ENCODE assay signal across 10 cellular contexts in the genomic region with DNA sequence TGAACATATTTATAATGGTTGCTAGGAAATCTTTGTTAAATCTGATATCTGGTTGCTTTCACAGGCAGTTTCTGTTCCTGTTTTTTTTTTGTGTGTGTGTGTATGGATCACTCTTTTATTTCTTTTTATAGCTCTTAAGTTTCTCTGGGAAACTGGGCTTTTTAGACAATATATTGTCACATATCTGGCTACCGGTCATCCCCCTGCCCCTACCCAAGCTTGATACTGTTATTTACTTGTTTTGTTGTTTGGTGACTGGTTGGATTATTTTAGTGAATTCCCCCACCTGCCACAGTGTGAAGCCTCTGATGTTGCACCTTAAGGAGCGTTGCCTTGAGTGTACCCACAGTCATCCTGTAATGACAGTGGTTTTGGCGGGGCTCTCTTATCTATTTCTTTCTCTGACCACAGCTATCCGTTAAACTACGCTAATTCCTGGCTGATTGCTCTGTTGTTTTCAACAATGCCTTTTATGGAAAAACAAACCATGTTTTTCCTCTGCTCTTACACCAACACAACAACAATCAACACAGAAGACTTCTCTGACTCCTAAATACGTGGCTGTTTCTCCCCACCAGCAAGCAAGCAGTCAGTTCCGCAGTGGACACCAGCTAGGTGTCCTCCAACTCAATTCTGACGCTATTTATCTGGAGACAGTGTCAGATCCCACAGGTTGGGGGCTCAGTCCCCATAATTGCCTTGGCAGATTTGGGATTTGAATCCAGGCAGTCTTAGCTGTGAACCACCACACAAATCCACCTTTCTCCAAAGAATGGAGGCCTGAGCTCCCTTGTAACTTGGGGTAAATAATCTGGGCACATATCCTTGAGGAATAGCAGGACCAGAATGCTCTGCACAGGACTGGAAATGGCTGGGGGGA. TPM values are rescaled to one million over a fixed set of nuclear protein-coding genes. Genes with fewer than 3 reads are reported as not detected.
A peak's percentile ranks its signal among the peaks of the same experiment; 100 is the strongest.
DNase-seq lines count a peak whose midpoint lies in the region; ATAC-seq, FAIRE-seq and TF ChIP-seq lines count a peak whose summit lies in the region.
"Had no signal": no experiment of that assay in that cellular context is flagged by ENCODE, and none has a peak within 500 bp of the region (broad histone marks: within the 10 kb centered on the region; RNA-seq: fewer than 3 reads in every experiment).

No MANE protein-coding gene starts in this region.

- ATAC-seq in IMR-90 (ENCODE audit: low read depth) (no peak), GM12878 (peak; percentile 88)

- SMC1A ChIA-PET in GM12878 (lab: Charles Lee; ENCODE audit: uncharacterized antibody, unreplicated experiment), result interaction anchor here (0.7 to 9.8 kb wide), 21 partner anchors 8 to 393 kb away, joined by 3 to 75 read pairs (median 5); a partner anchor contains a TSS

- H4K91ac ChIP-seq in IMR-90 (ENCODE audit: insufficient read depth, low read depth, low read length), result peak overlapping the region; percentile 90

- peak overlapping the region; percentile 44 for H3K18ac ChIP-seq in IMR-90 (ENCODE audit: low read depth, low read length)

- H3K27ac ChIP-seq in IMR-90 (ENCODE audit: insufficient read depth, low read length), result peak overlapping the region; percentile 56
- H3K27ac ChIP-seq in GM12878 (ENCODE audit: control insufficient read depth, insufficient read depth), result peak overlapping the region; percentile 70
- peak overlapping the region in 13 of 21 experiments; percentile 1 to 80 (median 40) for H3K27ac ChIP-seq in skin epidermis
- H3K27ac ChIP-seq: C4-2B had no signal

- H3K36me3 ChIP-seq in IMR-90 (ENCODE audit: control insufficient read depth, insufficient read depth, low read length), result no peaks in the 10 kb centered on the region
- no peaks in the 10 kb centered on the region for H3K36me3 ChIP-seq in GM12878 (ENCODE audit: control insufficient read depth in 2 of 2, insufficient read depth in 2 of 2, low read length in 1 of 2)
- H3K36me3 ChIP-seq in BE2C, result no peaks in the 10 kb centered on the region

- peak overlapping the region; percentile 90 for H3K4ac ChIP-seq in IMR-90 (ENCODE audit: low read depth, low read length)

- H3K9me3 ChIP-seq in IMR-90 (ENCODE audit: control insufficient read depth, insufficient read depth, low read length) (no peaks in the 10 kb centered on the region), GM12878 (replicated peaks; ENCODE audit: control insufficient read depth, insufficient read depth, low read length) (no peaks in the 10 kb centered on the region), BE2C (no peaks in the 10 kb centered on the region)

- no peak for TF ChIP-seq CTCF in IMR-90 (conservative IDR thresholded peaks at IDR 0.05; ENCODE audit: low read depth, low read length)
- TF ChIP-seq CTCF in GM12878 (IDR thresholded peaks at IDR 0.05 in 2 of 3, conservative IDR thresholded peaks at IDR 0.05 in 1 of 3; ENCODE audit: control insufficient read depth in 2 of 3, extremely low read depth in 1 of 3, insufficient read depth in 1 of 3, low read depth in 3 of 3, low read length in 3 of 3), result no peak
- TF ChIP-seq CTCF in BE2C (IDR thresholded peaks at IDR 0.05; ENCODE audit: low read depth, low read length), result no peak
- no peak for TF ChIP-seq CTCF in foreskin fibroblast (IDR thresholded peaks at IDR 0.05; ENCODE audit: low read depth, low read length)

- peak overlapping the region; percentile 39 for H2AK9ac ChIP-seq in IMR-90 (replicated peaks; ENCODE audit: low read depth, low read length, poor library complexity)

- H2BK15ac ChIP-seq in IMR-90 (ENCODE audit: low read depth, low read length), result peak overlapping the region; percentile 87; the same call in 2 of the 3 replicates

- peak overlapping the region; percentile 81 for H2AK5ac ChIP-seq in IMR-90 (ENCODE audit: low read depth, low read length)

- H3K9me1 ChIP-seq in IMR-90 (ENCODE audit: insufficient read depth, low read length), result no peaks in the 10 kb centered on the region

- no peak overlapping the region for H3K9ac ChIP-seq in IMR-90 (ENCODE audit: low read depth, low read length)
- peak overlapping the region; percentile 40 for H3K9ac ChIP-seq in GM12878 (ENCODE audit: control insufficient read depth, insufficient read depth, low read length)

- H3K4me1 ChIP-seq in IMR-90 (ENCODE audit: control insufficient read depth, insufficient read depth, low read length) (peaks cover 18% of the 10 kb centered on the region), GM12878 (ENCODE audit: control insufficient read depth, insufficient read depth, low read length) (peaks cover 21% of the 10 kb centered on the region), BE2C (no peaks in the 10 kb centered on the region)

- intact Hi-C loops in IMR-90 (cut with micrococcal nuclease) (loop anchor here (5.0 kb wide), 1 partner anchor 283 kb away; no protein-coding TSS in a partner anchor), GM12878 (cut with micrococcal nuclease; ENCODE audit: unreplicated experiment) (loop anchor here (5.0 kb wide), 1 partner anchor 283 kb away; no protein-coding TSS in a partner anchor)

- CTCF ChIA-PET in IMR-90 (lab: Yijun Ruan, JAX) (interaction anchor here (1.0 to 2.2 kb wide), 2 partner anchors 26 to 68 kb away, joined by 4 to 7 read pairs; no protein-coding TSS in a partner anchor), GM12878 (lab: Yijun Ruan, JAX) (interaction anchor here (0.9 to 10.2 kb wide), 23 partner anchors 7 to 374 kb away, joined by 3 to 194 read pairs (median 5); a partner anchor contains a TSS)

- TF ChIP-seq EP300 in GM12878 (IDR thresholded peaks at IDR 0.05; ENCODE audit: borderline replicate concordance in 1 of 2, control insufficient read depth in 1 of 2, low read depth in 2 of 2, low read length in 2 of 2), result peak; percentile 82 to 86; a peak in 3 of 4 replicates

- H3K4me3 ChIP-seq in IMR-90 (ENCODE audit: insufficient read depth, low read depth, low read length) (no peak overlapping the region), GM12878 (peak overlapping the region; percentile 37; the same call in 1 of the 2 replicates), skin epidermis (no peak overlapping the region), BE2C (ENCODE audit: low read depth, low read length) (no peak overlapping the region), foreskin fibroblast (ENCODE audit: low read depth in 1 of 2, low read length in 2 of 2) (no peak overlapping the region)

- FAIRE-seq in GM12878 (lab: Jason Lieb, UNC) (peak; percentile 92), frontal cortex (lab: Jason Lieb, UNC) (no peak)
- FAIRE-seq: islet of Langerhans had no signal

- TF ChIP-seq RAD21 in IMR-90 (IDR thresholded peaks at IDR 0.05; ENCODE audit: low read length) (no peak), GM12878 (IDR thresholded peaks at IDR 0.05; ENCODE audit: insufficient read depth, low read depth, low read length) (no peak)

- H2AFZ ChIP-seq in IMR-90 (replicated peaks; ENCODE audit: low read length, poor library complexity) (peak overlapping the region; percentile 5), GM12878 (ENCODE audit: control insufficient read depth, low read depth, low read length) (peak overlapping the region; percentile 60)

- peak overlapping the region; percentile 50 to 81 for H4K8ac ChIP-seq in IMR-90 (ENCODE audit: low read depth in 2 of 2, low read length in 2 of 2)

- TF ChIP-seq POLR2A in IMR-90 (IDR thresholded peaks at IDR 0.05; ENCODE audit: low read depth, low read length) (no peak), GM12878 (IDR thresholded peaks at IDR 0.05; ENCODE audit: low read depth, low read length) (no peak)

- peak overlapping the region; percentile 49 for H4K5ac ChIP-seq in IMR-90 (ENCODE audit: low read depth, low read length)

- peak overlapping the region; percentile 76 for H3K14ac ChIP-seq in IMR-90 (replicated peaks; ENCODE audit: low read depth, low read length)

- H4K20me1 ChIP-seq in IMR-90 (ENCODE audit: insufficient read depth, low read length), result peaks cover 2% of the 10 kb centered on the region; the same call in 1 of the 2 replicates
- no peaks in the 10 kb centered on the region for H4K20me1 ChIP-seq in GM12878 (ENCODE audit: control insufficient read depth, insufficient read depth)

- BruUV-seq in IMR-90 (replicated peaks; lab: Mats Ljungman, UMichigan) (no TSS peak), GM12878 (replicated peaks; lab: Mats Ljungman, UMichigan) (no TSS peak)

- H3K23ac ChIP-seq in IMR-90 (ENCODE audit: low read depth, low read length), result peak overlapping the region; percentile 40

- dilution Hi-C loops in IMR-90 (cut with HindIII; ENCODE audit: low sequenced_read_pairs, unreplicated experiment), result no loop called here

- in situ Hi-C loops in IMR-90 (cut with MboI; ENCODE audit: low sequenced_read_pairs), result loop anchor here (5.0 kb wide), 1 partner anchor 58 kb away; no protein-coding TSS in a partner anchor
- in situ Hi-C loops in GM12878 (cut with MboI), result loop anchor here (5.0 kb wide), 1 partner anchor 68 kb away; no protein-coding TSS in a partner anchor

- POLR2A ChIA-PET in IMR-90 (lab: Charles Lee; ENCODE audit: unreplicated experiment) (no interaction called here), GM12878 (lab: Charles Lee) (interaction anchor here (0.5 to 1.7 kb wide), 6 partner anchors 20 to 286 kb away, joined by 3 to 8 read pairs (median 4); a partner anchor contains a TSS)

- no peaks in the 10 kb centered on the region for H3K79me1 ChIP-seq in IMR-90 (ENCODE audit: low read depth in 1 of 2, low read length in 2 of 2)

- peak overlapping the region; percentile 92 for H2BK20ac ChIP-seq in IMR-90 (ENCODE audit: low read depth, low read length)

- peak; percentile 36 for DNase-seq in activated gamma-delta T cell treated with Interleukin-2 at 50 U/mL for 16 hours
- DNase-seq in activated gamma-delta T cell (lab: John Stamatoyannopoulos, UW), result no peak
- no peak for DNase-seq in IMR-90
- peak; percentile 63 for DNase-seq in GM12878 (ENCODE audit: low read depth, low spot score)
- DNase-seq in frontal cortex (ENCODE audit: low spot score in 2 of 2), result no peak
- DNase-seq in BE2C, result no peak
- no peak for DNase-seq in foreskin fibroblast

- no peak overlapping the region; the same call in 1 of the 2 replicates for H3K56ac ChIP-seq in IMR-90 (ENCODE audit: extremely low read depth, insufficient read depth, low read length)

- peak overlapping the region; percentile 91 for H2BK120ac ChIP-seq in IMR-90 (ENCODE audit: low read depth, low read length)

- 80% methylated on average over 1 of the region's 8 CpGs; no CpG with 5 or more reads in 1 of the 2 experiments for WGBS in IMR-90 (ENCODE audit: extremely low coverage in 2 of 2, insufficient read length in 1 of 2), 2 experiments
- 24% methylated on average over 8 of the region's 8 CpGs for WGBS in GM12878 (ENCODE audit: insufficient coverage, insufficient replicate concordance, low lambda C conversion rate, missing lambda C conversion rate)

- RAD21 ChIA-PET in GM12878 (lab: Charles Lee; ENCODE audit: unreplicated experiment), result interaction anchor here (0.7 to 6.5 kb wide), 18 partner anchors 13 to 374 kb away, joined by 3 to 94 read pairs (median 4); no protein-coding TSS in a partner anchor

- H3K4me2 ChIP-seq in IMR-90 (ENCODE audit: low read depth, low read length), result 0 out of 2 replicates have a peak overlapping the region, but pooled peaks have one; percentile 2
- H3K4me2 ChIP-seq in GM12878 (ENCODE audit: control insufficient read depth, insufficient read depth), result peak overlapping the region; percentile 79

- H3K79me2 ChIP-seq in GM12878 (ENCODE audit: control insufficient read depth, insufficient read depth, low read length), result no peaks in the 10 kb centered on the region

- peak overlapping the region; percentile 49 for H2BK5ac ChIP-seq in IMR-90 (ENCODE audit: low read depth, low read length, poor library complexity, severe bottlenecking)

- H3K27me3 ChIP-seq in IMR-90 (ENCODE audit: control insufficient read depth, insufficient read depth, low read length), result no peaks in the 10 kb centered on the region
- H3K27me3 ChIP-seq in GM12878 (replicated peaks in 1 of 2; ENCODE audit: control insufficient read depth in 2 of 2, insufficient read depth in 2 of 2, low read length in 1 of 2), result no peaks in the 10 kb centered on the region
- no peaks in the 10 kb centered on the region for H3K27me3 ChIP-seq in BE2C

RNA-seq across cellular contexts. Expression of a gene that starts 10.9 kb away (rescaled TPM):
- total RNA-seq in IMR-90 (2012; rRNA removed), result not detected in 2 replicates
- not detected in 2 replicates for polyA plus RNA-seq in IMR-90 (2012; rRNA removed)
- not detected in 2 replicates for polyA plus RNA-seq in IMR-90 (2012; cell fraction: cytosol; rRNA removed)
- 0.13 and 0.24 TPM in 2 replicates for polyA plus RNA-seq in IMR-90 (2012; cell fraction: nucleus; rRNA removed; ENCODE audit: low replicate concordance)
- not detected in 2 replicates for total RNA-seq in GM12878 (2013; cell fraction: nucleolus; rRNA removed)
- total RNA-seq in GM12878 (2014; rRNA removed), result not detected in 2 replicates
- 0.18 TPM in 1 of 2 replicates, not detected in the other for total RNA-seq in GM12878 (2014; rRNA removed; fragmentation: Illumina TruSeq; extraction: Trizol)
- total RNA-seq in GM12878 (2021), result not detected in 2 replicates
- not detected for polyA plus RNA-seq in GM12878 (2011; ENCODE audit: low read depth)
- polyA plus RNA-seq in GM12878 (2011; rRNA removed), result 0.40 and 0.42 TPM in 2 replicates
- 0.50 and 0.79 TPM in 2 replicates for polyA plus RNA-seq in GM12878 (2011; cell fraction: cytosol; rRNA removed)
- polyA plus RNA-seq in GM12878 (2011; cell fraction: nucleus; rRNA removed), result 0.67 and 0.99 TPM in 2 replicates
- polyA plus RNA-seq in GM12878 (2012), result 0.23 and 0.27 TPM in 2 replicates
- polyA plus RNA-seq in GM12878 (2014; fragmentation: Illumina TruSeq; extraction: Trizol), result not detected in 2 replicates
- not detected for polyA plus RNA-seq in GM12878 (2014; fragmentation: Nextera tagmentation; extraction: Ambion mirVana)
- not detected in 2 replicates for polyA plus RNA-seq in GM12878 (2014; rRNA removed)
- polyA plus RNA-seq in GM12878 (2016; fragmentation: Nextera tagmentation; extraction: Ambion mirVana), result not detected
- 1.2 TPM in 1 of 2 replicates, not detected in the other for polyA minus RNA-seq in GM12878 (2011; rRNA and poly(A)+ RNA removed)
- polyA minus RNA-seq in GM12878 (2011; cell fraction: cytosol; rRNA and poly(A)+ RNA removed), result not detected in 2 replicates
- 0.29 and 0.48 TPM in 2 replicates for polyA minus RNA-seq in GM12878 (2011; cell fraction: nucleus; rRNA and poly(A)+ RNA removed)
- not detected for total RNA-seq in frontal cortex
- 1.0 TPM for polyA plus RNA-seq in BE2C (2012; ENCODE audit: insufficient read depth, insufficient read length, low read depth)

RNA-seq across cellular contexts. Expression of a gene that starts 37.0 kb away (rescaled TPM):
- total RNA-seq in IMR-90 (2012; rRNA removed) (not detected in 2 replicates), GM12878 (2014; rRNA removed) (not detected in 2 replicates), GM12878 (2014; rRNA removed; fragmentation: Illumina TruSeq; extraction: Trizol) (not detected in 2 replicates), GM12878 (2021) (4.9 and 5.3 TPM in 2 replicates), frontal cortex (not detected)
- polyA plus RNA-seq in IMR-90 (2012; rRNA removed) (not detected in 2 replicates), GM12878 (2011; rRNA removed) (not detected in 2 replicates), GM12878 (2014; fragmentation: Illumina TruSeq; extraction: Trizol) (not detected in 2 replicates), GM12878 (2014; fragmentation: Nextera tagmentation; extraction: Ambion mirVana) (under 1 TPM in 1 of 2 experiments, not detected in 1; 0.02 TPM), GM12878 (2014; rRNA removed) (not detected in 2 replicates), GM12878 (2016; fragmentation: Nextera tagmentation; extraction: Ambion mirVana) (not detected)
- polyA plus RNA-seq in IMR-90 (2012; cell fraction: cytosol; rRNA removed), result 0.07 TPM in 1 of 2 replicates, not detected in the other
- not detected in 2 replicates for polyA plus RNA-seq in IMR-90 (2012; cell fraction: nucleus; rRNA removed; ENCODE audit: low replicate concordance)
- total RNA-seq in GM12878 (2013; cell fraction: nucleolus; rRNA removed), result not detected in 2 replicates
- polyA plus RNA-seq in GM12878 (2011; ENCODE audit: low read depth), result 0.07 TPM
- polyA plus RNA-seq in GM12878 (2011; cell fraction: cytosol; rRNA removed), result not detected in 2 replicates
- polyA plus RNA-seq in GM12878 (2011; cell fraction: nucleus; rRNA removed), result not detected in 2 replicates
- polyA plus RNA-seq in GM12878 (2012), result 0.18 TPM in 1 of 2 replicates, not detected in the other
- not detected in 2 replicates for polyA minus RNA-seq in GM12878 (2011; rRNA and poly(A)+ RNA removed)
- not detected in 2 replicates for polyA minus RNA-seq in GM12878 (2011; cell fraction: cytosol; rRNA and poly(A)+ RNA removed)
- polyA minus RNA-seq in GM12878 (2011; cell fraction: nucleus; rRNA and poly(A)+ RNA removed), result not detected in 2 replicates
- not detected for polyA plus RNA-seq in BE2C (2012; ENCODE audit: insufficient read depth, insufficient read length, low read depth)

RNA-seq across cellular contexts. Expression of a gene that starts 48.8 kb away (rescaled TPM):
- total RNA-seq in IMR-90 (2012; rRNA removed) (7.8 and 7.9 TPM in 2 replicates), GM12878 (2014; rRNA removed) (not detected in 2 replicates), GM12878 (2014; rRNA removed; fragmentation: Illumina TruSeq; extraction: Trizol) (0.09 TPM in 1 of 2 replicates, not detected in the other), GM12878 (2021) (0.21 TPM in 1 of 2 replicates, not detected in the other), frontal cortex (2.0 TPM)
- polyA plus RNA-seq in IMR-90 (2012; rRNA removed) (9.0 and 11.2 TPM in 2 replicates), GM12878 (2011; rRNA removed) (0.39 and 0.60 TPM in 2 replicates), GM12878 (2014; fragmentation: Illumina TruSeq; extraction: Trizol) (not detected in 2 replicates), GM12878 (2014; fragmentation: Nextera tagmentation; extraction: Ambion mirVana) (under 1 TPM in 1 of 2 experiments, not detected in 1; 0.03 TPM), GM12878 (2014; rRNA removed) (not detected in 2 replicates), GM12878 (2016; fragmentation: Nextera tagmentation; extraction: Ambion mirVana) (not detected)
- 6.2 and 7.6 TPM in 2 replicates for polyA plus RNA-seq in IMR-90 (2012; cell fraction: cytosol; rRNA removed)
- 5.0 and 13.0 TPM in 2 replicates for polyA plus RNA-seq in IMR-90 (2012; cell fraction: nucleus; rRNA removed; ENCODE audit: low replicate concordance)
- total RNA-seq in GM12878 (2013; cell fraction: nucleolus; rRNA removed), result 0.56 and 1.6 TPM in 2 replicates
- not detected for polyA plus RNA-seq in GM12878 (2011; ENCODE audit: low read depth)
- polyA plus RNA-seq in GM12878 (2011; cell fraction: cytosol; rRNA removed), result 0.72 and 1.0 TPM in 2 replicates
- polyA plus RNA-seq in GM12878 (2011; cell fraction: nucleus; rRNA removed), result 1.6 and 1.7 TPM in 2 replicates
- 0.07 TPM in 1 of 2 replicates, not detected in the other for polyA plus RNA-seq in GM12878 (2012)
- 1.0 and 1.4 TPM in 2 replicates for polyA minus RNA-seq in GM12878 (2011; rRNA and poly(A)+ RNA removed)
- 0.31 and 1.2 TPM in 2 replicates for polyA minus RNA-seq in GM12878 (2011; cell fraction: cytosol; rRNA and poly(A)+ RNA removed)
- polyA minus RNA-seq in GM12878 (2011; cell fraction: nucleus; rRNA and poly(A)+ RNA removed), result 0.48 and 0.86 TPM in 2 replicates
- 1.0 TPM for polyA plus RNA-seq in BE2C (2012; ENCODE audit: insufficient read depth, insufficient read length, low read depth)

Comparison
In these comparisons a context has a peak if more than half of its experiments do, and no peak if none do; other contexts are left out.
1. DNase-seq: peak in activated gamma-delta T cell treated with Interleukin-2 at 50 U/mL for 16 hours (single experiment) and GM12878 (single experiment); none in activated gamma-delta T cell (single experiment), IMR-90 (single experiment), frontal cortex (0 of 2), BE2C (single experiment) and foreskin fibroblast (0 of 2).
2. Peak in every context shown above with its lines, with median percentiles within 50 percentile points of each other: H3K27ac ChIP-seq.